Comparison of ENCODE assay signal across 1 cellular context in genomic region chr10:25113231-25114035, GRCh38.
TF ChIP-seq lines count a peak whose summit lies in the region.

No MANE protein-coding gene starts in this region.

TF ChIP-seq in K562, 482 proteins besides CTCF, POLR2A, EP300 and RAD21 (continued from another document and continues in another):
- TF ChIP-seq HBP1 (CRISPR knock-in tag; IDR thresholded peaks at IDR 0.05) (no peak), ZNF655 (CRISPR knock-in tag; IDR thresholded peaks at IDR 0.05) (no peak), CTBP1 (IDR thresholded peaks at IDR 0.05; ENCODE audit: borderline replicate concordance) (peak; percentile 41; the same call in 1 of the 2 replicates), CBFA2T3 (IDR thresholded peaks at IDR 0.05) (no peak), TFAP4 (CRISPR knock-in tag; IDR thresholded peaks at IDR 0.05; ENCODE audit: borderline replicate concordance) (no peak), HMGXB4 (CRISPR knock-in tag; IDR thresholded peaks at IDR 0.05) (no peak), MXD1 (CRISPR knock-in tag; IDR thresholded peaks at IDR 0.05; ENCODE audit: borderline replicate concordance, poor library complexity, severe bottlenecking) (no peak), YBX1 (IDR thresholded peaks at IDR 0.05) (no peak), ATF4 (CRISPR knock-in tag; IDR thresholded peaks at IDR 0.05) (no peak), DDX20 (tag; IDR thresholded peaks at IDR 0.05; ENCODE audit: low read depth) (no peak), HNRNPK (IDR thresholded peaks at IDR 0.05; ENCODE audit: low read depth, low read length, poor library complexity, severe bottlenecking) (no peak), ARID2 (IDR thresholded peaks at IDR 0.05) (no peak), PCBP2 (IDR thresholded peaks at IDR 0.05; ENCODE audit: low read depth, low read length, poor library complexity, severe bottlenecking) (no peak), SRSF1 (IDR thresholded peaks at IDR 0.05; ENCODE audit: low read depth, low read length) (no peak), ZNF766 (CRISPR knock-in tag; conservative IDR thresholded peaks at IDR 0.05) (no peak), ARID3A (IDR thresholded peaks at IDR 0.05; ENCODE audit: borderline replicate concordance, low read depth, low read length) (no peak), ASH1L (IDR thresholded peaks at IDR 0.05; ENCODE audit: borderline replicate concordance, low read depth, partially characterized antibody) (no peak), ZNF263 (CRISPR knock-in tag; IDR thresholded peaks at IDR 0.05; ENCODE audit: borderline replicate concordance) (no peak), CBX5 (IDR thresholded peaks at IDR 0.05; ENCODE audit: borderline replicate concordance, low read depth) (no peak), CHCHD3 (CRISPR knock-in tag; IDR thresholded peaks at IDR 0.05) (no peak), POLR2AphosphoS5 (IDR thresholded peaks at IDR 0.05; ENCODE audit: control insufficient read depth, insufficient read depth, low read depth, low read length) (no peak), MNT (conservative IDR thresholded peaks at IDR 0.05) (no peak), TSC22D4 (tag; IDR thresholded peaks at IDR 0.05) (no peak), SMAD4 (CRISPR knock-in tag; conservative IDR thresholded peaks at IDR 0.05) (0 out of 2 replicates have a peak, but pooled peaks have one; percentile 37), E2F3 (CRISPR knock-in tag; IDR thresholded peaks at IDR 0.05) (no peak), HDAC2 (IDR thresholded peaks at IDR 0.05) (no peak), ESRRB (CRISPR knock-in tag; IDR thresholded peaks at IDR 0.05; ENCODE audit: borderline replicate concordance) (no peak), ZNF764 (CRISPR knock-in tag; IDR thresholded peaks at IDR 0.05; ENCODE audit: low read depth) (no peak), DEAF1 (CRISPR knock-in tag; IDR thresholded peaks at IDR 0.05) (peak; percentile 66), NEUROD1 (IDR thresholded peaks at IDR 0.05; ENCODE audit: borderline replicate concordance, low read depth, low read length, partially characterized antibody) (peak; percentile 34), NFRKB (IDR thresholded peaks at IDR 0.05; ENCODE audit: low read depth) (no peak), RFX1 (IDR thresholded peaks at IDR 0.05) (peak; percentile 44), POLR2G (IDR thresholded peaks at IDR 0.05; ENCODE audit: low read depth, low read length) (no peak), CHD7 (IDR thresholded peaks at IDR 0.05; ENCODE audit: low read depth, low read length) (no peak)
